21 cellular contexts compared by ENCODE assay signal in the genomic region with DNA sequence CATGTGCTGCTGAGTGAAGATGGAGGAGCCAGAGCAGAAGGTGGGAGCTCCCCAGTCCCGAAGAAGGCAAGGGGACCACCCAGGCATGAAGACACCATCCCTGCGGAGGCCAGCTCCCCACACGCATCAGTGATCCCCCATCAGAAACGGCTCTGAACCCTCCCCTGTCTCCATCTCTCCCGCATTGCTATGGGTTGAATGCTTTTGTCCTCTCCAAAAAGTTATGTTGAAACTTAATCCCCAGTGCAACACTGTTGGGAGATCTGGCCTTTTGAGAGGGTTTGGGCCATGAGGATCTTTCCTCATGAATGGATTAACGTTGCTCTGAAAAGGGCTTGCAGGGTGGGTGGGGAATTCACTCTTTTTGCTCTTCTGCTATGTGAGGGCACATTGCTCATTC.
"Had no signal": no experiment of that assay in that cellular context is flagged by ENCODE, and none has a peak within 500 bp of the region (broad histone marks: within the 10 kb centered on the region; RNA-seq: fewer than 3 reads in every experiment).

No MANE protein-coding gene starts in this region.

- H3K36me3 ChIP-seq: SJCRH30 had no signal

- H3K9me3 ChIP-seq: SJCRH30 had no signal

- H3K4me1 ChIP-seq: SJCRH30 had no signal

- H3K27ac ChIP-seq: HL-60, SJCRH30 had no signal

- ATAC-seq: SK-N-SH treated with all-trans-retinoic acid at 6 μM for 48 hours had no signal

- H3K4me3 ChIP-seq: SJCRH30 had no signal

- FAIRE-seq: RCC 7860 had no signal

- DNase-seq: KBM-7, MV-4-11, NCI-H1092, NCI-H1105 treated with DMSO at 0.1 percent for 48 hours, NCI-H1417 treated with DMSO at 0.1 percent for 48 hours, NCI-H187, NCI-H2029, NCI-H2081 treated with DMSO at 0.1 percent for 48 hours, NCI-H2171, NCI-H226, NCI-H446, NCI-H510A, NCI-H524 treated with DMSO at 0.1 percent for 48 hours, NCI-H69, NCI-H774, RPMI8226, SHP77 treated with DMSO at 0.1 percent for 48 hours, SJCRH30 had no signal
